ENCODE assay signal across 15 cellular contexts in genomic region chr6:31125586-31126363, GRCh38. TPM values are rescaled to one million over a fixed set of nuclear protein-coding genes. Genes with fewer than 3 reads are reported as not detected.
DNase-seq lines count a peak whose midpoint lies in the region; ATAC-seq, FAIRE-seq and TF ChIP-seq lines count a peak whose summit lies in the region.
"Had no signal": no experiment of that assay in that cellular context is flagged by ENCODE, and none has a peak within 500 bp of the region (broad histone marks: within the 10 kb centered on the region; RNA-seq: fewer than 3 reads in every experiment).

No MANE protein-coding gene starts in this region.

- intact Hi-C loops in GM12878 (cut with micrococcal nuclease; ENCODE audit: unreplicated experiment) (no loop called here), left cardiac atrium (cut with DNase I) (no loop called here), uterus (cut with DNase I; ENCODE audit: low total_unique reads) (no loop called here)
- intact Hi-C loops in CD8-positive, alpha-beta T cell (cut with DNase I, micrococcal nuclease), result loop anchor here in 1 of 2 experiments (1.0 to 5.0 kb wide), 2 partner anchors 21 to 298 kb away; no protein-coding TSS in a partner anchor

- H3K9ac ChIP-seq in SK-N-SH, result no peak overlapping the region
- no peak overlapping the region for H3K9ac ChIP-seq in GM12878 (ENCODE audit: control insufficient read depth, insufficient read depth, low read length)

- 43% methylated on average over 11 of the region's 12 CpGs for WGBS in SK-N-SH (ENCODE audit: low lambda C conversion rate)
- WGBS in GM12878 (ENCODE audit: insufficient coverage, insufficient replicate concordance, low lambda C conversion rate, missing lambda C conversion rate), result 11% methylated on average over 12 of the region's 12 CpGs

- H3K36me3 ChIP-seq in SK-N-SH (replicated peaks in 1 of 2; ENCODE audit: control insufficient read depth in 1 of 2, insufficient read depth in 2 of 2, low read length in 1 of 2) (no peaks in the 10 kb centered on the region), GM12878 (ENCODE audit: control insufficient read depth in 2 of 2, insufficient read depth in 2 of 2, low read length in 1 of 2) (no peaks in the 10 kb centered on the region), uterus (no peaks in the 10 kb centered on the region)
- H3K36me3 ChIP-seq in CD8-positive, alpha-beta T cell (ENCODE audit: insufficient read depth, low read length), result no peaks in the 10 kb centered on the region

- RAD21 ChIA-PET in GM12878 (lab: Charles Lee; ENCODE audit: unreplicated experiment), result interaction anchor here (0.7 to 2.3 kb wide), 3 partner anchors 11 to 239 kb away, joined by 3 to 8 read pairs (median 3); no protein-coding TSS in a partner anchor

- H3K9me3 Mint-ChIP-seq in CD8-positive, alpha-beta T cell, result no peaks in the 10 kb centered on the region
- H3K9me3 Mint-ChIP-seq: activated naive CD4-positive, alpha-beta T cell treated with anti-CD3 and anti-CD28 coated beads for 36 hours; nephron progenitor cell had no signal

- H3K27me3 ChIP-seq in SK-N-SH (ENCODE audit: insufficient read depth) (no peaks in the 10 kb centered on the region), GM12878 (replicated peaks in 1 of 2; ENCODE audit: control insufficient read depth in 2 of 2, insufficient read depth in 2 of 2, low read length in 1 of 2) (no peaks in the 10 kb centered on the region; a peak in 4 of 4 replicates), uterus (no peaks in the 10 kb centered on the region)
- H3K27me3 ChIP-seq in CD8-positive, alpha-beta T cell (ENCODE audit: insufficient read depth, low read length), result no peaks in the 10 kb centered on the region

- peaks cover 6% of the 10 kb centered on the region for H3K27me3 Mint-ChIP-seq in CD8-positive, alpha-beta T cell (ENCODE audit: low read depth)

- no peak overlapping the region for H3K4me2 ChIP-seq in SK-N-SH
- no peak overlapping the region for H3K4me2 ChIP-seq in GM12878 (ENCODE audit: control insufficient read depth, insufficient read depth)

- TF ChIP-seq EP300 in SK-N-SH (IDR thresholded peaks at IDR 0.05; ENCODE audit: borderline replicate concordance in 1 of 2, low read depth in 1 of 2, low read length in 1 of 2) (no peak), GM12878 (IDR thresholded peaks at IDR 0.05; ENCODE audit: borderline replicate concordance in 1 of 2, control insufficient read depth in 1 of 2, low read depth in 2 of 2, low read length in 2 of 2) (no peak)

- H3K4me1 ChIP-seq in SK-N-SH (ENCODE audit: control insufficient read depth in 1 of 2, insufficient read depth in 2 of 2, low read depth in 1 of 2, low read length in 1 of 2), result peaks cover 2 to 8% of the 10 kb centered on the region in 2 experiments; a peak in 2 of 4 replicates
- no peaks in the 10 kb centered on the region; the same call in 1 of the 2 replicates for H3K4me1 ChIP-seq in GM12878 (ENCODE audit: control insufficient read depth, insufficient read depth, low read length)
- H3K4me1 ChIP-seq in uterus, result no peaks in the 10 kb centered on the region
- H3K4me1 ChIP-seq in CD8-positive, alpha-beta T cell (ENCODE audit: insufficient read depth, low read length), result no peaks in the 10 kb centered on the region

- TF ChIP-seq RAD21 in SK-N-SH (IDR thresholded peaks at IDR 0.05; ENCODE audit: low read length), result no peak
- no peak for TF ChIP-seq RAD21 in GM12878 (IDR thresholded peaks at IDR 0.05; ENCODE audit: insufficient read depth, low read depth, low read length)

- CTCF ChIA-PET in SK-N-SH (lab: Yijun Ruan, JAX) (interaction anchor here (1.6 to 3.8 kb wide), 3 partner anchors 12 to 241 kb away, joined by 3 to 13 read pairs (median 6); no protein-coding TSS in a partner anchor), GM12878 (lab: Yijun Ruan, JAX) (interaction anchor here (0.5 to 22.9 kb wide), 7 partner anchors 12 to 642 kb away, joined by 3 to 326 read pairs (median 8); no protein-coding TSS in a partner anchor)
- CTCF ChIA-PET in CD8-positive, alpha-beta T cell (lab: Charles Lee), result interaction anchor here (1.0 to 2.7 kb wide), 8 partner anchors 12 to 242 kb away, joined by 3 to 19 read pairs (median 4); partner anchors contain the start of gene PSORS1C1

- H3K27ac ChIP-seq in SK-N-SH (ENCODE audit: low read depth in 2 of 2, low read length in 1 of 2) (no peak overlapping the region), GM12878 (ENCODE audit: control insufficient read depth, insufficient read depth) (no peak overlapping the region), uterus (peak overlapping the region; percentile 14 to 55)
- no peak overlapping the region for H3K27ac ChIP-seq in CD8-positive, alpha-beta T cell (ENCODE audit: low read depth, low read length)

- H3K4me3 ChIP-seq in SK-N-SH (ENCODE audit: low read depth in 2 of 2, low read length in 1 of 2), result no peak overlapping the region
- no peak overlapping the region for H3K4me3 ChIP-seq in GM12878
- no peak overlapping the region for H3K4me3 ChIP-seq in uterus
- H3K4me3 ChIP-seq in CD8-positive, alpha-beta T cell (ENCODE audit: low read depth, low read length), result no peak overlapping the region

- no TSS peak for BruUV-seq in GM12878 (replicated peaks; lab: Mats Ljungman, UMichigan)

- no peaks in the 10 kb centered on the region for H3K36me3 Mint-ChIP-seq in CD8-positive, alpha-beta T cell

- H3F3A ChIP-seq in SK-N-SH (replicated peaks; ENCODE audit: insufficient read depth), result peaks cover 3% of the 10 kb centered on the region

- no peaks in the 10 kb centered on the region for H3K9me2 ChIP-seq in SK-N-SH

- POLR2A ChIA-PET in SK-N-SH (lab: Yijun Ruan, JAX), result no interaction called here
- POLR2A ChIA-PET in GM12878 (lab: Charles Lee), result interaction anchor here (0.6 to 1.2 kb wide), 2 partner anchors 34 to 269 kb away, joined by 4 to 7 read pairs; no protein-coding TSS in a partner anchor
- POLR2A ChIA-PET in CD8-positive, alpha-beta T cell (lab: Charles Lee), result interaction anchor here (0.8 kb wide), 1 partner anchor 10 kb away, joined by 3 read pairs; no protein-coding TSS in a partner anchor

- H4K20me1 ChIP-seq in SK-N-SH (ENCODE audit: insufficient read depth), result 0 out of 2 replicates have a peak, but pooled peaks cover 3% of the 10 kb centered on the region
- H4K20me1 ChIP-seq in GM12878 (ENCODE audit: control insufficient read depth, insufficient read depth), result no peaks in the 10 kb centered on the region

- SMC1A ChIA-PET in GM12878 (lab: Charles Lee; ENCODE audit: uncharacterized antibody, unreplicated experiment), result interaction anchor here (1.2 to 1.9 kb wide), 3 partner anchors 10 to 68 kb away, joined by 3 to 5 read pairs (median 5); no protein-coding TSS in a partner anchor

- H2AFZ ChIP-seq in SK-N-SH (ENCODE audit: low read depth) (no peak overlapping the region), GM12878 (ENCODE audit: control insufficient read depth, low read depth, low read length) (no peak overlapping the region)

- no peak overlapping the region for H3K27ac Mint-ChIP-seq in CD8-positive, alpha-beta T cell
- H3K27ac Mint-ChIP-seq: activated naive CD4-positive, alpha-beta T cell treated with anti-CD3 and anti-CD28 coated beads for 36 hours; nephron progenitor cell had no signal

- H3K79me2 ChIP-seq in SK-N-SH (ENCODE audit: insufficient read depth) (no peaks in the 10 kb centered on the region; the same call in 1 of the 2 replicates), GM12878 (ENCODE audit: control insufficient read depth, insufficient read depth, low read length) (no peaks in the 10 kb centered on the region)

- DNase-seq in SK-N-SH (no peak), GM12878 (ENCODE audit: low read depth, low spot score) (no peak), left cardiac atrium (peak; percentile 58), uterus (no peak), ureter (ENCODE audit: low spot score) (no peak), NCI-H1930 (lab: John Stamatoyannopoulos, UW) (no peak)
- no peak for DNase-seq in CD8-positive, alpha-beta T cell
- DNase-seq: activated naive CD4-positive, alpha-beta T cell treated with anti-CD3 and anti-CD28 coated beads for 36 hours; effector CD8-positive, alpha-beta T cell; Karpas-422; NCI-H510A treated with DMSO at 0.1 percent for 48 hours; nephron progenitor cell had no signal

- in situ Hi-C loops in GM12878 (cut with MboI), result no loop called here

- H3K9me3 ChIP-seq in SK-N-SH, result no peaks in the 10 kb centered on the region
- no peaks in the 10 kb centered on the region for H3K9me3 ChIP-seq in GM12878 (replicated peaks; ENCODE audit: control insufficient read depth, insufficient read depth, low read length)
- no peaks in the 10 kb centered on the region for H3K9me3 ChIP-seq in uterus
- no peaks in the 10 kb centered on the region for H3K9me3 ChIP-seq in CD8-positive, alpha-beta T cell (ENCODE audit: low read length)

- TF ChIP-seq POLR2A in GM12878 (IDR thresholded peaks at IDR 0.05; ENCODE audit: low read depth, low read length) (no peak), uterus (IDR thresholded peaks at IDR 0.05) (no peak)

- peaks cover 8% of the 10 kb centered on the region for H3K4me1 Mint-ChIP-seq in CD8-positive, alpha-beta T cell (ENCODE audit: low read depth)

- ATAC-seq in SK-N-SH treated with all-trans-retinoic acid at 6 μM for 48 hours (peak; percentile 5; the same call in 1 of the 3 replicates), GM12878 (peak; percentile 9; the same call in 1 of the 3 replicates), left cardiac atrium (peak; percentile 62 to 69)
- ATAC-seq in CD8-positive, alpha-beta T cell, result no peak

- TF ChIP-seq CTCF in SK-N-SH (IDR thresholded peaks at IDR 0.05) (no peak), GM12878 (IDR thresholded peaks at IDR 0.05 in 2 of 3, conservative IDR thresholded peaks at IDR 0.05 in 1 of 3; ENCODE audit: control insufficient read depth in 2 of 3, extremely low read depth in 1 of 3, insufficient read depth in 1 of 3, low read depth in 3 of 3, low read length in 3 of 3) (no peak), uterus (IDR thresholded peaks at IDR 0.05) (no peak)
- no peak for TF ChIP-seq CTCF in CD8-positive, alpha-beta T cell (IDR thresholded peaks at IDR 0.05)

- no peak overlapping the region for H3K4me3 Mint-ChIP-seq in CD8-positive, alpha-beta T cell
- H3K4me3 Mint-ChIP-seq: activated naive CD4-positive, alpha-beta T cell treated with anti-CD3 and anti-CD28 coated beads for 36 hours; nephron progenitor cell had no signal

- no peak for FAIRE-seq in GM12878 (lab: Jason Lieb, UNC)
- FAIRE-seq: A204.1, G401.6 had no signal

RNA-seq across cellular contexts. Expression of gene CDSN, which starts 5.5 kb away (rescaled TPM):
- polyA plus RNA-seq in SK-N-SH (2012; rRNA removed) (0.02 TPM in 1 of 2 replicates, not detected in the other), GM12878 (2011; rRNA removed) (not detected in 2 replicates), GM12878 (2014; fragmentation: Illumina TruSeq; extraction: Trizol) (0.01 TPM in 1 of 2 replicates, not detected in the other), GM12878 (2014; fragmentation: Nextera tagmentation; extraction: Ambion mirVana) (not detected), GM12878 (2014; rRNA removed) (not detected in 2 replicates), GM12878 (2016; fragmentation: Nextera tagmentation; extraction: Ambion mirVana) (not detected)
- not detected in 2 replicates for polyA plus RNA-seq in SK-N-SH (2012; cell fraction: cytosol; rRNA removed)
- polyA plus RNA-seq in SK-N-SH (2012; cell fraction: nucleus; rRNA removed), result not detected in 2 replicates
- total RNA-seq in GM12878 (2013; cell fraction: nucleolus; rRNA removed), result not detected in 2 replicates
- total RNA-seq in GM12878 (2014; rRNA removed) (not detected in 2 replicates), GM12878 (2014; rRNA removed; fragmentation: Illumina TruSeq; extraction: Trizol) (not detected in 2 replicates), GM12878 (2021) (not detected in 2 replicates), left cardiac atrium (under 1 TPM in 1 of 2 donors, not detected in 1; 0.10 TPM), uterus (under 1 TPM in 1 of 4 donors, not detected in 3; 0.28 TPM), ureter (not detected)
- polyA plus RNA-seq in GM12878 (2011; ENCODE audit: low read depth), result not detected
- not detected in 2 replicates for polyA plus RNA-seq in GM12878 (2011; cell fraction: cytosol; rRNA removed)
- polyA plus RNA-seq in GM12878 (2011; cell fraction: nucleus; rRNA removed), result not detected in 2 replicates
- not detected in 2 replicates for polyA plus RNA-seq in GM12878 (2012)
- not detected in 2 replicates for polyA minus RNA-seq in GM12878 (2011; rRNA and poly(A)+ RNA removed)
- not detected in 2 replicates for polyA minus RNA-seq in GM12878 (2011; cell fraction: cytosol; rRNA and poly(A)+ RNA removed)
- not detected in 2 replicates for polyA minus RNA-seq in GM12878 (2011; cell fraction: nucleus; rRNA and poly(A)+ RNA removed)
- not detected for total RNA-seq in CD8-positive, alpha-beta T cell
- total RNA-seq: activated naive CD4-positive, alpha-beta T cell treated with anti-CD3 and anti-CD28 coated beads for 36 hours had no signal

RNA-seq across cellular contexts. Expression of gene PSORS1C1, which starts 11.2 kb away (rescaled TPM):
- 3.0 and 3.1 TPM in 2 replicates for polyA plus RNA-seq in SK-N-SH (2012; rRNA removed)
- polyA plus RNA-seq in SK-N-SH (2012; cell fraction: cytosol; rRNA removed), result 0.94 and 2.8 TPM in 2 replicates
- polyA plus RNA-seq in SK-N-SH (2012; cell fraction: nucleus; rRNA removed), result 10.7 and 14.9 TPM in 2 replicates
- total RNA-seq in GM12878 (2013; cell fraction: nucleolus; rRNA removed), result not detected in 2 replicates
- total RNA-seq in GM12878 (2014; rRNA removed), result not detected in 2 replicates
- not detected in 2 replicates for total RNA-seq in GM12878 (2014; rRNA removed; fragmentation: Illumina TruSeq; extraction: Trizol)
- 0.64 TPM in 1 of 2 replicates, not detected in the other for total RNA-seq in GM12878 (2021)
- 1.9 TPM for polyA plus RNA-seq in GM12878 (2011; ENCODE audit: low read depth)
- 0.10 and 0.15 TPM in 2 replicates for polyA plus RNA-seq in GM12878 (2011; rRNA removed)
- 0.22 TPM in 1 of 2 replicates, not detected in the other for polyA plus RNA-seq in GM12878 (2011; cell fraction: cytosol; rRNA removed)
- 0.44 and 0.87 TPM in 2 replicates for polyA plus RNA-seq in GM12878 (2011; cell fraction: nucleus; rRNA removed)
- 0.28 TPM in 1 of 2 replicates, not detected in the other for polyA plus RNA-seq in GM12878 (2012)
- 0.57 TPM in 1 of 2 replicates, not detected in the other for polyA plus RNA-seq in GM12878 (2014; fragmentation: Illumina TruSeq; extraction: Trizol)
- under 1 TPM; 0.13 to 0.20 TPM for polyA plus RNA-seq in GM12878 (2014; fragmentation: Nextera tagmentation; extraction: Ambion mirVana)
- not detected in 2 replicates for polyA plus RNA-seq in GM12878 (2014; rRNA removed)
- under 1 TPM in 1 of 2 experiments, not detected in 1; 1.00 TPM for polyA plus RNA-seq in GM12878 (2016; fragmentation: Nextera tagmentation; extraction: Ambion mirVana)
- polyA minus RNA-seq in GM12878 (2011; rRNA and poly(A)+ RNA removed), result not detected in 2 replicates
- not detected in 2 replicates for polyA minus RNA-seq in GM12878 (2011; cell fraction: cytosol; rRNA and poly(A)+ RNA removed)
- 0.36 and 0.77 TPM in 2 replicates for polyA minus RNA-seq in GM12878 (2011; cell fraction: nucleus; rRNA and poly(A)+ RNA removed)
- 1 to 10 TPM; 1.1 to 1.9 TPM for total RNA-seq in left cardiac atrium
- total RNA-seq in uterus, result 1 to 10 TPM in 1 of 4 donors, under 1 TPM in 3; under 0.01 to 4.5 (median 0.54) TPM
- total RNA-seq in ureter, result 0.10 TPM
- not detected for total RNA-seq in CD8-positive, alpha-beta T cell

RNA-seq across cellular contexts. Expression of gene PSORS1C2, which starts 13.1 kb away (rescaled TPM):
- polyA plus RNA-seq in SK-N-SH (2012; rRNA removed) (not detected in 2 replicates), GM12878 (2011; rRNA removed) (not detected in 2 replicates), GM12878 (2014; fragmentation: Illumina TruSeq; extraction: Trizol) (not detected in 2 replicates), GM12878 (2014; fragmentation: Nextera tagmentation; extraction: Ambion mirVana) (not detected), GM12878 (2014; rRNA removed) (not detected in 2 replicates), GM12878 (2016; fragmentation: Nextera tagmentation; extraction: Ambion mirVana) (not detected)
- polyA plus RNA-seq in SK-N-SH (2012; cell fraction: cytosol; rRNA removed), result 0.03 TPM in 1 of 2 replicates, not detected in the other
- not detected in 2 replicates for polyA plus RNA-seq in SK-N-SH (2012; cell fraction: nucleus; rRNA removed)
- not detected in 2 replicates for total RNA-seq in GM12878 (2013; cell fraction: nucleolus; rRNA removed)
- total RNA-seq in GM12878 (2014; rRNA removed) (not detected in 2 replicates), GM12878 (2014; rRNA removed; fragmentation: Illumina TruSeq; extraction: Trizol) (not detected in 2 replicates), GM12878 (2021) (not detected in 2 replicates), left cardiac atrium (not detected), uterus (not detected), ureter (not detected)
- not detected for polyA plus RNA-seq in GM12878 (2011; ENCODE audit: low read depth)
- polyA plus RNA-seq in GM12878 (2011; cell fraction: cytosol; rRNA removed), result not detected in 2 replicates
- polyA plus RNA-seq in GM12878 (2011; cell fraction: nucleus; rRNA removed), result not detected in 2 replicates
- not detected in 2 replicates for polyA plus RNA-seq in GM12878 (2012)
- not detected in 2 replicates for polyA minus RNA-seq in GM12878 (2011; rRNA and poly(A)+ RNA removed)
- not detected in 2 replicates for polyA minus RNA-seq in GM12878 (2011; cell fraction: cytosol; rRNA and poly(A)+ RNA removed)
- not detected in 2 replicates for polyA minus RNA-seq in GM12878 (2011; cell fraction: nucleus; rRNA and poly(A)+ RNA removed)
- total RNA-seq in CD8-positive, alpha-beta T cell, result not detected
- total RNA-seq: activated naive CD4-positive, alpha-beta T cell treated with anti-CD3 and anti-CD28 coated beads for 36 hours had no signal

RNA-seq across cellular contexts. Expression of gene C6orf15, which starts 13.4 kb away (rescaled TPM):
- not detected in 2 replicates for polyA plus RNA-seq in SK-N-SH (2012; rRNA removed)
- 0.03 TPM in 1 of 2 replicates, not detected in the other for polyA plus RNA-seq in SK-N-SH (2012; cell fraction: cytosol; rRNA removed)
- polyA plus RNA-seq in SK-N-SH (2012; cell fraction: nucleus; rRNA removed), result not detected in 2 replicates
- not detected in 2 replicates for total RNA-seq in GM12878 (2013; cell fraction: nucleolus; rRNA removed)
- not detected in 2 replicates for total RNA-seq in GM12878 (2014; rRNA removed)
- not detected in 2 replicates for total RNA-seq in GM12878 (2014; rRNA removed; fragmentation: Illumina TruSeq; extraction: Trizol)
- total RNA-seq in GM12878 (2021), result not detected in 2 replicates
- not detected for polyA plus RNA-seq in GM12878 (2011; ENCODE audit: low read depth)
- not detected in 2 replicates for polyA plus RNA-seq in GM12878 (2011; rRNA removed)
- polyA plus RNA-seq in GM12878 (2011; cell fraction: cytosol; rRNA removed), result not detected in 2 replicates
- polyA plus RNA-seq in GM12878 (2011; cell fraction: nucleus; rRNA removed), result not detected in 2 replicates
- polyA plus RNA-seq in GM12878 (2012), result not detected in 2 replicates
- polyA plus RNA-seq in GM12878 (2014; fragmentation: Illumina TruSeq; extraction: Trizol), result not detected in 2 replicates
- polyA plus RNA-seq in GM12878 (2014; fragmentation: Nextera tagmentation; extraction: Ambion mirVana), result not detected
- not detected in 2 replicates for polyA plus RNA-seq in GM12878 (2014; rRNA removed)
- not detected for polyA plus RNA-seq in GM12878 (2016; fragmentation: Nextera tagmentation; extraction: Ambion mirVana)
- polyA minus RNA-seq in GM12878 (2011; rRNA and poly(A)+ RNA removed), result not detected in 2 replicates
- not detected in 2 replicates for polyA minus RNA-seq in GM12878 (2011; cell fraction: cytosol; rRNA and poly(A)+ RNA removed)
- not detected in 2 replicates for polyA minus RNA-seq in GM12878 (2011; cell fraction: nucleus; rRNA and poly(A)+ RNA removed)
- total RNA-seq in left cardiac atrium, result not detected
- total RNA-seq in uterus, result under 1 TPM in 1 of 4 donors, not detected in 3; 0.35 TPM
- not detected for total RNA-seq in ureter
- total RNA-seq in CD8-positive, alpha-beta T cell, result not detected
- total RNA-seq: activated naive CD4-positive, alpha-beta T cell treated with anti-CD3 and anti-CD28 coated beads for 36 hours had no signal

RNA-seq across cellular contexts. Expression of gene CCHCR1, which starts 31.8 kb away (rescaled TPM):
- polyA plus RNA-seq in SK-N-SH (2012; rRNA removed) (15.5 and 18.7 TPM in 2 replicates), GM12878 (2011; rRNA removed) (9.4 and 15.3 TPM in 2 replicates), GM12878 (2014; fragmentation: Illumina TruSeq; extraction: Trizol) (21.7 and 22.6 TPM in 2 replicates), GM12878 (2014; fragmentation: Nextera tagmentation; extraction: Ambion mirVana) (1 to 10 TPM; 1.0 to 1.4 TPM), GM12878 (2014; rRNA removed) (34.9 and 35.2 TPM in 2 replicates), GM12878 (2016; fragmentation: Nextera tagmentation; extraction: Ambion mirVana) (10 to 100 TPM; 31.4 to 34.5 TPM)
- polyA plus RNA-seq in SK-N-SH (2012; cell fraction: cytosol; rRNA removed), result 6.0 and 10.0 TPM in 2 replicates
- 46.7 and 87.3 TPM in 2 replicates for polyA plus RNA-seq in SK-N-SH (2012; cell fraction: nucleus; rRNA removed)
- 36.3 and 37.0 TPM in 2 replicates for total RNA-seq in GM12878 (2013; cell fraction: nucleolus; rRNA removed)
- total RNA-seq in GM12878 (2014; rRNA removed) (26.7 and 30.2 TPM in 2 replicates), GM12878 (2014; rRNA removed; fragmentation: Illumina TruSeq; extraction: Trizol) (19.1 and 24.2 TPM in 2 replicates), GM12878 (2021) (35.0 and 36.8 TPM in 2 replicates), left cardiac atrium (10 to 100 TPM; 10.4 to 11.0 TPM), uterus (10 to 100 TPM in 2 of 4 donors, 1 to 10 TPM in 1, under 1 TPM in 1; 0.59 to 28.1 (median 12.5) TPM), ureter (23.4 TPM)
- 14.4 TPM for polyA plus RNA-seq in GM12878 (2011; ENCODE audit: low read depth)
- 14.0 and 18.4 TPM in 2 replicates for polyA plus RNA-seq in GM12878 (2011; cell fraction: cytosol; rRNA removed)
- polyA plus RNA-seq in GM12878 (2011; cell fraction: nucleus; rRNA removed), result 54.6 and 62.6 TPM in 2 replicates
- 24.4 and 26.6 TPM in 2 replicates for polyA plus RNA-seq in GM12878 (2012)
- polyA minus RNA-seq in GM12878 (2011; rRNA and poly(A)+ RNA removed), result 10.6 and 18.5 TPM in 2 replicates
- 5.0 and 5.2 TPM in 2 replicates for polyA minus RNA-seq in GM12878 (2011; cell fraction: cytosol; rRNA and poly(A)+ RNA removed)
- 14.1 and 23.8 TPM in 2 replicates for polyA minus RNA-seq in GM12878 (2011; cell fraction: nucleus; rRNA and poly(A)+ RNA removed)
- total RNA-seq in CD8-positive, alpha-beta T cell, result 1 to 10 TPM; 7.5 to 8.0 TPM

Comparison
In these comparisons a context has a peak if more than half of its experiments do, and no peak if none do; other contexts are left out.
1. H3K27ac ChIP-seq: peak in uterus (2 of 2); none in SK-N-SH (0 of 2), GM12878 (single experiment) and CD8-positive, alpha-beta T cell (single experiment).